In the genomic region with DNA sequence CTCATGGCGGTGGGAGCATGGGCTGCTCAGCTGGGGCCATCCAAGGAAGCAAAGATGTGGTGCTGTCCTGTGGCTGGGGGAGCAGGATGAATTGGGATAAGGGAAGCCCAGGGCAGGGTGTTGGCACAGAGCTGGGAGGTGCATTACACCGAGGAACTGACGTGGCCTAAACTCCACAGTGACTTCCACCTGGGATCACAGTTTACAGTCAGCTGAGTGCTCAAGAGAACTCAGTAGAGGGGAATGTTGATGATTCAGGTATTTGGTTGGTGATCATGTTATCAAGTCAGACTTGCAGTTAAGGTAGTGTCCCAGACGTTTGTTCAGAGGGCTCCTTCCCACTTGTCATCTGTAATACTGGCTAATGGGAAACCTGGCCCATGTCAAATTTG, we compare ENCODE assay signal across 13 cellular contexts.
A peak's percentile ranks its signal among the peaks of the same experiment; 100 is the strongest.
DNase-seq lines count a peak whose midpoint lies in the region; ATAC-seq and TF ChIP-seq lines count a peak whose summit lies in the region.
"Had no signal": no experiment of that assay in that cellular context is flagged by ENCODE, and none has a peak within 500 bp of the region (broad histone marks: within the 10 kb centered on the region; RNA-seq: fewer than 3 reads in every experiment).

No MANE protein-coding gene starts in this region.

- in situ Hi-C loops in GM23248 (cut with MboI): no loop called here

- H3K27ac Mint-ChIP-seq in activated B cell treated with CpG ODN at 0.5 μM for 24 hours: peak overlapping the region; percentile 46
- peak overlapping the region; percentile 49 for H3K27ac Mint-ChIP-seq in progenitor cell of endocrine pancreas
- H3K27ac Mint-ChIP-seq in WTC11: no peak overlapping the region

- DNase-seq in GM23248 (peak; percentile 41), activated B cell treated with CpG ODN at 0.5 μM for 24 hours (no peak), foreskin keratinocyte (peak; percentile 39 to 57), progenitor cell of endocrine pancreas (ENCODE audit: low spot score, unreplicated experiment) (no peak), SIG-M5 (lab: John Stamatoyannopoulos, UW) (no peak), WTC11 (ENCODE audit: low spot score) (no peak)
- DNase-seq: activated T-cell treated with anti-CD3 and anti-CD28 coated beads for 4 hours, cortex of kidney, DND-41, NCI-H524 treated with DMSO at 0.1 percent for 48 hours, uterus had no signal

- H3K27ac ChIP-seq in GM23248 (no peak overlapping the region), foreskin keratinocyte (no peak overlapping the region)

- intact Hi-C loops in activated B cell treated with CpG ODN at 0.5 μM for 24 hours (cut with micrococcal nuclease): no loop called here

- H4K20me1 ChIP-seq in GM23248 (ENCODE audit: insufficient read depth): peaks cover 14% of the 10 kb centered on the region; the same call in 1 of the 2 replicates

- H3K4me1 Mint-ChIP-seq in activated B cell treated with CpG ODN at 0.5 μM for 24 hours (peaks cover 71% of the 10 kb centered on the region), progenitor cell of endocrine pancreas (ENCODE audit: low read depth) (peaks cover 7% of the 10 kb centered on the region), WTC11 (peaks cover 25% of the 10 kb centered on the region)

- CTCF ChIA-PET in activated B cell treated with CpG ODN at 0.5 μM for 24 hours (lab: Charles Lee) (no interaction called here), WTC11 (lab: Charles Lee) (interaction anchor here (1.0 kb wide), 1 partner anchor 64 kb away, joined by 3 read pairs; no protein-coding TSS in a partner anchor)

- peaks cover 11% of the 10 kb centered on the region; the same call in 1 of the 2 replicates for H3F3A ChIP-seq in GM23248 (ENCODE audit: insufficient read depth)

- H3K79me2 ChIP-seq in GM23248 (ENCODE audit: insufficient read depth): peaks cover 100% of the 10 kb centered on the region

- H3K4me3 ChIP-seq in GM23248: no peak overlapping the region
- H3K4me3 ChIP-seq: MG63, uterus had no signal

- no peaks in the 10 kb centered on the region for H3K9me2 ChIP-seq in GM23248 (ENCODE audit: insufficient read depth)

- H3K4me3 Mint-ChIP-seq in activated B cell treated with CpG ODN at 0.5 μM for 24 hours (no peak overlapping the region), progenitor cell of endocrine pancreas (ENCODE audit: low read depth) (no peak overlapping the region), WTC11 (no peak overlapping the region)

- H3K27me3 Mint-ChIP-seq in activated B cell treated with CpG ODN at 0.5 μM for 24 hours (no peaks in the 10 kb centered on the region), progenitor cell of endocrine pancreas (no peaks in the 10 kb centered on the region), WTC11 (ENCODE audit: low read depth) (no peaks in the 10 kb centered on the region)

- ATAC-seq in activated B cell treated with CpG ODN at 0.5 μM for 24 hours (ENCODE audit: low read depth): no peak
- peak; percentile 82 for ATAC-seq in foreskin keratinocyte
- ATAC-seq in HG02588 (IDR thresholded peaks at IDR 0.05; ENCODE audit: unreplicated experiment): no peak
- no peak for ATAC-seq in WTC11

- no peaks in the 10 kb centered on the region for H3K36me3 ChIP-seq in GM23248 (ENCODE audit: low read depth)
- H3K36me3 ChIP-seq: MG63, uterus had no signal

- no peaks in the 10 kb centered on the region for H3K27me3 ChIP-seq in GM23248 (replicated peaks; ENCODE audit: insufficient read depth)
- H3K27me3 ChIP-seq in foreskin keratinocyte: no peaks in the 10 kb centered on the region
- H3K27me3 ChIP-seq: MG63, uterus had no signal

- H3K4me2 ChIP-seq in GM23248 (ENCODE audit: unreplicated experiment): no peak overlapping the region

- no peak overlapping the region for H3K9ac ChIP-seq in GM23248

- no peak overlapping the region for H2AFZ ChIP-seq in GM23248

- TF ChIP-seq CTCF in activated B cell treated with CpG ODN at 0.5 μM for 24 hours (IDR thresholded peaks at IDR 0.05) (no peak), foreskin keratinocyte (conservative IDR thresholded peaks at IDR 0.05) (no peak), progenitor cell of endocrine pancreas (IDR thresholded peaks at IDR 0.05; ENCODE audit: unreplicated experiment) (no peak), WTC11 (IDR thresholded peaks at IDR 0.05) (no peak)

- H3K9me3 Mint-ChIP-seq in activated B cell treated with CpG ODN at 0.5 μM for 24 hours (no peaks in the 10 kb centered on the region), progenitor cell of endocrine pancreas (ENCODE audit: low read depth) (no peaks in the 10 kb centered on the region), WTC11 (no peaks in the 10 kb centered on the region)

- H3K36me3 Mint-ChIP-seq in activated B cell treated with CpG ODN at 0.5 μM for 24 hours (ENCODE audit: low read depth): peaks cover 38% of the 10 kb centered on the region
- peaks cover 7% of the 10 kb centered on the region for H3K36me3 Mint-ChIP-seq in progenitor cell of endocrine pancreas (ENCODE audit: insufficient read depth)
- H3K36me3 Mint-ChIP-seq in WTC11: no peaks in the 10 kb centered on the region

- POLR2A ChIA-PET in activated B cell treated with CpG ODN at 0.5 μM for 24 hours (lab: Charles Lee) (interaction anchor here (0.9 to 3.2 kb wide), 2 partner anchors 15 to 25 kb away, joined by 3 to 18 read pairs; no protein-coding TSS in a partner anchor), WTC11 (lab: Charles Lee) (interaction anchor here (2.5 kb wide), 1 partner anchor 25 kb away, joined by 10 read pairs; no protein-coding TSS in a partner anchor)

- H3K4me1 ChIP-seq in GM23248 (ENCODE audit: insufficient read depth): peaks cover 22% of the 10 kb centered on the region
- no peaks in the 10 kb centered on the region for H3K4me1 ChIP-seq in foreskin keratinocyte
- H3K4me1 ChIP-seq: uterus had no signal

- WGBS in GM23248 (ENCODE audit: low coverage in 1 of 2, low lambda C conversion rate in 2 of 2, missing lambda C conversion rate in 2 of 2), 2 experiments: 64 to 65% methylated on average over 4 of the region's 4 CpGs

- no peaks in the 10 kb centered on the region for H3K9me3 ChIP-seq in GM23248 (ENCODE audit: low read depth)
- H3K9me3 ChIP-seq: MG63, uterus had no signal

TF ChIP-seq in WTC11, 78 proteins besides CTCF, POLR2A, EP300 and RAD21 (continues in another document):
- TF ChIP-seq NFATC4 (CRISPR knock-in tag; IDR thresholded peaks at IDR 0.05) (no peak), SOX15 (CRISPR knock-in tag; IDR thresholded peaks at IDR 0.05) (no peak), GRHL2 (CRISPR knock-in tag; IDR thresholded peaks at IDR 0.05; ENCODE audit: insufficient replicate concordance, severe bottlenecking) (no peak), HMGA2 (CRISPR knock-in tag; IDR thresholded peaks at IDR 0.05) (no peak)
- TF ChIP-seq, protein P1, sequence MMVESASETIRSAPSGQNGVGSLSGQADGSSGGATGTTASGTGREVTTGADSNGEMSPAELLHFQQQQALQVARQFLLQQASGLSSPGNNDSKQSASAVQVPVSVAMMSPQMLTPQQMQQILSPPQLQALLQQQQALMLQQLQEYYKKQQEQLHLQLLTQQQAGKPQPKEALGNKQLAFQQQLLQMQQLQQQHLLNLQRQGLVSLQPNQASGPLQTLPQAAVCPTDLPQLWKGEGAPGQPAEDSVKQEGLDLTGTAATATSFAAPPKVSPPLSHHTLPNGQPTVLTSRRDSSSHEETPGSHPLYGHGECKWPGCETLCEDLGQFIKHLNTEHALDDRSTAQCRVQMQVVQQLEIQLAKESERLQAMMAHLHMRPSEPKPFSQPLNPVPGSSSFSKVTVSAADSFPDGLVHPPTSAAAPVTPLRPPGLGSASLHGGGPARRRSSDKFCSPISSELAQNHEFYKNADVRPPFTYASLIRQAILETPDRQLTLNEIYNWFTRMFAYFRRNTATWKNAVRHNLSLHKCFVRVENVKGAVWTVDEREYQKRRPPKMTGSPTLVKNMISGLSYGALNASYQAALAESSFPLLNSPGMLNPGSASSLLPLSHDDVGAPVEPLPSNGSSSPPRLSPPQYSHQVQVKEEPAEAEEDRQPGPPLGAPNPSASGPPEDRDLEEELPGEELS (CRISPR knock-in tag; IDR thresholded peaks at IDR 0.05): no peak
- TF ChIP-seq, protein P2, sequence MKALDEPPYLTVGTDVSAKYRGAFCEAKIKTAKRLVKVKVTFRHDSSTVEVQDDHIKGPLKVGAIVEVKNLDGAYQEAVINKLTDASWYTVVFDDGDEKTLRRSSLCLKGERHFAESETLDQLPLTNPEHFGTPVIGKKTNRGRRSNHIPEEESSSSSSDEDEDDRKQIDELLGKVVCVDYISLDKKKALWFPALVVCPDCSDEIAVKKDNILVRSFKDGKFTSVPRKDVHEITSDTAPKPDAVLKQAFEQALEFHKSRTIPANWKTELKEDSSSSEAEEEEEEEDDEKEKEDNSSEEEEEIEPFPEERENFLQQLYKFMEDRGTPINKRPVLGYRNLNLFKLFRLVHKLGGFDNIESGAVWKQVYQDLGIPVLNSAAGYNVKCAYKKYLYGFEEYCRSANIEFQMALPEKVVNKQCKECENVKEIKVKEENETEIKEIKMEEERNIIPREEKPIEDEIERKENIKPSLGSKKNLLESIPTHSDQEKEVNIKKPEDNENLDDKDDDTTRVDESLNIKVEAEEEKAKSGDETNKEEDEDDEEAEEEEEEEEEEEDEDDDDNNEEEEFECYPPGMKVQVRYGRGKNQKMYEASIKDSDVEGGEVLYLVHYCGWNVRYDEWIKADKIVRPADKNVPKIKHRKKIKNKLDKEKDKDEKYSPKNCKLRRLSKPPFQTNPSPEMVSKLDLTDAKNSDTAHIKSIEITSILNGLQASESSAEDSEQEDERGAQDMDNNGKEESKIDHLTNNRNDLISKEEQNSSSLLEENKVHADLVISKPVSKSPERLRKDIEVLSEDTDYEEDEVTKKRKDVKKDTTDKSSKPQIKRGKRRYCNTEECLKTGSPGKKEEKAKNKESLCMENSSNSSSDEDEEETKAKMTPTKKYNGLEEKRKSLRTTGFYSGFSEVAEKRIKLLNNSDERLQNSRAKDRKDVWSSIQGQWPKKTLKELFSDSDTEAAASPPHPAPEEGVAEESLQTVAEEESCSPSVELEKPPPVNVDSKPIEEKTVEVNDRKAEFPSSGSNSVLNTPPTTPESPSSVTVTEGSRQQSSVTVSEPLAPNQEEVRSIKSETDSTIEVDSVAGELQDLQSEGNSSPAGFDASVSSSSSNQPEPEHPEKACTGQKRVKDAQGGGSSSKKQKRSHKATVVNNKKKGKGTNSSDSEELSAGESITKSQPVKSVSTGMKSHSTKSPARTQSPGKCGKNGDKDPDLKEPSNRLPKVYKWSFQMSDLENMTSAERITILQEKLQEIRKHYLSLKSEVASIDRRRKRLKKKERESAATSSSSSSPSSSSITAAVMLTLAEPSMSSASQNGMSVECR (CRISPR knock-in tag; IDR thresholded peaks at IDR 0.05; ENCODE audit: borderline replicate concordance): no peak

Comparison
In these comparisons a context has a peak if more than half of its experiments do, and no peak if none do; other contexts are left out.
1. DNase-seq: peak in GM23248 (single experiment) and foreskin keratinocyte (2 of 2); none in activated B cell treated with CpG ODN at 0.5 μM for 24 hours (single experiment), progenitor cell of endocrine pancreas (single experiment), SIG-M5 (single experiment) and WTC11 (single experiment).